24 cellular contexts compared by ENCODE assay signal in genomic region chr3:95437409-95437808, GRCh38.
"Had no signal": no experiment of that assay in that cellular context is flagged by ENCODE, and none has a peak within 500 bp of the region (broad histone marks: within the 10 kb centered on the region; RNA-seq: fewer than 3 reads in every experiment).

No MANE protein-coding gene starts in this region.

- FAIRE-seq: keratinocyte had no signal

- H3K36me3 ChIP-seq: colonic mucosa, esophagus squamous epithelium, gastrocnemius medialis, heart right ventricle, left lung, lower lobe of right lung had no signal

- H3K27me3 ChIP-seq: colonic mucosa, esophagus squamous epithelium, gastrocnemius medialis, heart right ventricle, left lung had no signal

- DNase-seq: colonic mucosa; cortex of kidney; effector CD8-positive, alpha-beta T cell; effector memory CD8-positive, alpha-beta T cell; endodermal cell; erythroblast; esophagus squamous epithelium; foreskin fibroblast; foreskin melanocyte; gastrocnemius medialis; glutamatergic neuron; head of caudate nucleus; heart right ventricle; hippocampal formation; left cardiac atrium; left lung; left ventricle myocardium superior; lower lobe of right lung; mesenchymal stem cell; mucosa of descending colon; naive B cell had no signal

- ATAC-seq: effector memory CD8-positive, alpha-beta T cell; esophagus mucosa; gastrocnemius medialis; heart right ventricle; left cardiac atrium; left lung; left ventricle myocardium superior; lower lobe of right lung; mucosa of descending colon had no signal

- H3K27ac ChIP-seq: colonic mucosa, epithelial cell of prostate, esophagus squamous epithelium, gastrocnemius medialis, heart right ventricle, left lung, lower lobe of right lung had no signal

- H3K9me3 ChIP-seq: colonic mucosa, esophagus squamous epithelium, gastrocnemius medialis, heart right ventricle, lower lobe of right lung, mucosa of descending colon had no signal

- H3K4me1 ChIP-seq: colonic mucosa, esophagus squamous epithelium, gastrocnemius medialis, heart right ventricle, left lung, lower lobe of right lung had no signal

- H3K4me3 ChIP-seq: colonic mucosa, esophagus squamous epithelium, gastrocnemius medialis, heart right ventricle, left lung, lower lobe of right lung, mucosa of descending colon had no signal
